Comparison of ENCODE assay signal across 1 cellular context in the genomic region with DNA sequence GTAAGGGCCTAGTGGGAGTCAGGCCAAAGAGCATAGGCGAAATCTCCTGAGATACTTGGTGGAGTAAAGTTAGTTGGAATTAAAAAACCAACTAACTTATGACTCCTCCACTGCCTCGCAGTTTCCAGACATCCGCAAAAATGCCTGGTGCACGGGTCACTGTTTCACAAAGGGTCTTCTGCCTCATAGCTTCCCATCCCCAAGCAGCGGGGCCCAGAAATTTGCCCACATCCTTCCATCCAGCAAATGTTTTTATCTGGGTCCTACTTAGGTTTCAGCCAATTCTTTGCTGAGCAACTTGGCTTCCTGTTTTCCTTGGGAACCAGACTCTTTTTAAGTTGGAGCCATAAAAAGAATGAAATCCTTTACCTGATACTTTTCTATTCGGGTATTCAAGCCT.
TF ChIP-seq lines count a peak whose summit lies in the region.

No MANE protein-coding gene starts in this region.

TF ChIP-seq in IMR-90, 13 proteins besides CTCF, POLR2A, EP300 and RAD21 (continued from another document):
- TF ChIP-seq MXI1 (IDR thresholded peaks at IDR 0.05; ENCODE audit: borderline replicate concordance, low read depth, low read length): no peak
- no peak for TF ChIP-seq RCOR1 (IDR thresholded peaks at IDR 0.05; ENCODE audit: insufficient replicate concordance, low read length)
- TF ChIP-seq ELK1 (IDR thresholded peaks at IDR 0.05; ENCODE audit: borderline replicate concordance, low read depth, low read length): no peak
- no peak for TF ChIP-seq CEBPB (IDR thresholded peaks at IDR 0.05; ENCODE audit: low read depth, low read length)
- TF ChIP-seq MAZ (IDR thresholded peaks at IDR 0.05; ENCODE audit: borderline replicate concordance, low read depth, low read length): no peak
- TF ChIP-seq SMC3 (IDR thresholded peaks at IDR 0.05; ENCODE audit: low read depth, low read length): no peak
- TF ChIP-seq MAFK (IDR thresholded peaks at IDR 0.05; ENCODE audit: low read depth, low read length): no peak
- TF ChIP-seq NFE2L2 (IDR thresholded peaks at IDR 0.05; ENCODE audit: low read depth, low read length): no peak
- no peak for TF ChIP-seq USF2 (IDR thresholded peaks at IDR 0.05; ENCODE audit: low read depth, low read length)
